ENCODE assay signal across 8 cellular contexts in the genomic region with DNA sequence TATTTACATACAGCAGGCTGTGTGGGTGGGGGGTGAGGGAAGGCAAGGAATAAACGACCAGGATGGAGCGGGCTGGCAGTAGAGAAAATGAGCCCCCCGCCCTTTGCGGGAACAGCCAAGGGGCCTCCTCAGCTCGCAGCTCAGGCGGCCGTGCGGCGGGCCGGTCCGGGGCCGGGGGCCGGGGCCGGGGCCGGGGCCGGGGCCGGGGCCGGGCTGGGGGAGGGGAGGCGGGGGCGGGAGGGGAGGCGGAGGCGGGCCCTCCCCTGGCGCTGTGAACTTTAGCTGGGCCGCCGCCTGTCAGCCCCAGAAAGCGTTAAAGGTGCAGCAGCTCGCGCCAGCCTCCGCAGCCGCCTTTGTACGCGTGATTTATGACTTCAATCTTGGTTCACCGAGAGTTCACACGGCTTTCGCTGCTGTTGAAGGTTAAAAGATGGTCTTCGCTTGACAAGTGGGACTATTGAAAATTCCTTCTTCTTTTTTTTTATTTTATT. TPM values are rescaled to one million over a fixed set of nuclear protein-coding genes. Genes with fewer than 3 reads are reported as not detected.
A peak's percentile ranks its signal among the peaks of the same experiment; 100 is the strongest.
DNase-seq lines count a peak whose midpoint lies in the region; ATAC-seq lines count a peak whose summit lies in the region.

No MANE protein-coding gene starts in this region.

- CTCF ChIA-PET in activated naive CD4-positive, alpha-beta T cell treated with anti-CD3 and anti-CD28 coated beads for 36 hours (lab: Charles Lee), result no interaction called here

- in situ Hi-C loops in ACHN (cut with HindIII; ENCODE audit: low pct_ligation_motif_present, low pct_unique_long_range_greater_than_20kb, low sequenced_read_pairs), result no loop called here

- ATAC-seq in natural killer cell treated with Interleukin-12 subunit alpha and Interleukin-12 subunit beta and Interleukin-15 and Interleukin-18, amount 100 ng/mL, for 72 hours, result peak in 1 of 2 donors; percentile 59
- ATAC-seq in GM21737 (IDR thresholded peaks at IDR 0.05; ENCODE audit: unreplicated experiment), result no peak
- ATAC-seq in GM18867 (IDR thresholded peaks at IDR 0.05; ENCODE audit: unreplicated experiment), result no peak

- peaks cover 23% of the 10 kb centered on the region for H3K4me1 Mint-ChIP-seq in activated naive CD4-positive, alpha-beta T cell treated with anti-CD3 and anti-CD28 coated beads for 36 hours (ENCODE audit: low read depth)
- peaks cover 15 to 21% of the 10 kb centered on the region in 2 donors for H3K4me1 Mint-ChIP-seq in natural killer cell treated with Interleukin-12 subunit alpha and Interleukin-12 subunit beta and Interleukin-15 and Interleukin-18, amount 100 ng/mL, for 72 hours (ENCODE audit: low read depth in 2 of 2)

- H3K36me3 Mint-ChIP-seq in activated naive CD4-positive, alpha-beta T cell treated with anti-CD3 and anti-CD28 coated beads for 36 hours (ENCODE audit: low read depth), result no peaks in the 10 kb centered on the region
- no peaks in the 10 kb centered on the region for H3K36me3 Mint-ChIP-seq in natural killer cell treated with Interleukin-12 subunit alpha and Interleukin-12 subunit beta and Interleukin-15 and Interleukin-18, amount 100 ng/mL, for 72 hours

- intact Hi-C loops in activated naive CD4-positive, alpha-beta T cell treated with anti-CD3 and anti-CD28 coated beads for 36 hours (cut with micrococcal nuclease), result loop anchor here (5.0 kb wide), 2 partner anchors 50 to 200 kb away; a partner anchor contains a TSS
- intact Hi-C loops in posterior vena cava (cut with DNase I), result no loop called here

- DNase-seq in ACHN (peak; percentile 32), NCI-H1092 (lab: John Stamatoyannopoulos, UW) (peak; percentile 43), posterior vena cava (ENCODE audit: low spot score) (no peak), NCI-H345 (lab: John Stamatoyannopoulos, UW) (no peak)
- DNase-seq in activated naive CD4-positive, alpha-beta T cell treated with anti-CD3 and anti-CD28 coated beads for 36 hours, result peak; percentile 58
- no peak for DNase-seq in natural killer cell treated with Interleukin-12 subunit alpha and Interleukin-12 subunit beta and Interleukin-15 and Interleukin-18, amount 100 ng/mL, for 72 hours (ENCODE audit: low spot score)

- no peaks in the 10 kb centered on the region for H3K9me3 Mint-ChIP-seq in activated naive CD4-positive, alpha-beta T cell treated with anti-CD3 and anti-CD28 coated beads for 36 hours
- no peaks in the 10 kb centered on the region for H3K9me3 Mint-ChIP-seq in natural killer cell treated with Interleukin-12 subunit alpha and Interleukin-12 subunit beta and Interleukin-15 and Interleukin-18, amount 100 ng/mL, for 72 hours

- peak overlapping the region; percentile 75 for H3K4me3 Mint-ChIP-seq in activated naive CD4-positive, alpha-beta T cell treated with anti-CD3 and anti-CD28 coated beads for 36 hours
- peak overlapping the region; percentile 92 for H3K4me3 Mint-ChIP-seq in natural killer cell treated with Interleukin-12 subunit alpha and Interleukin-12 subunit beta and Interleukin-15 and Interleukin-18, amount 100 ng/mL, for 72 hours

- H3K27ac Mint-ChIP-seq in activated naive CD4-positive, alpha-beta T cell treated with anti-CD3 and anti-CD28 coated beads for 36 hours, result peak overlapping the region; percentile 10
- peak overlapping the region; percentile 74 to 93 for H3K27ac Mint-ChIP-seq in natural killer cell treated with Interleukin-12 subunit alpha and Interleukin-12 subunit beta and Interleukin-15 and Interleukin-18, amount 100 ng/mL, for 72 hours

- no peaks in the 10 kb centered on the region for H3K27me3 Mint-ChIP-seq in activated naive CD4-positive, alpha-beta T cell treated with anti-CD3 and anti-CD28 coated beads for 36 hours (ENCODE audit: low read depth)
- peaks cover 0 to 8% of the 10 kb centered on the region in 2 donors for H3K27me3 Mint-ChIP-seq in natural killer cell treated with Interleukin-12 subunit alpha and Interleukin-12 subunit beta and Interleukin-15 and Interleukin-18, amount 100 ng/mL, for 72 hours

RNA-seq across cellular contexts. Expression of a gene that starts 28.8 kb away (rescaled TPM):
- under 1 TPM in 1 of 2 experiments, not detected in 1; 0.12 TPM for total RNA-seq in activated naive CD4-positive, alpha-beta T cell treated with anti-CD3 and anti-CD28 coated beads for 36 hours
- total RNA-seq in natural killer cell treated with Interleukin-12 subunit alpha and Interleukin-12 subunit beta and Interleukin-15 and Interleukin-18, amount 100 ng/mL, for 72 hours, result 1 to 10 TPM; 1.3 to 2.3 TPM
- 10 to 100 TPM; 17.1 to 19.4 TPM for total RNA-seq in posterior vena cava

RNA-seq across cellular contexts. Expression of a gene that starts 49.6 kb away (rescaled TPM):
- total RNA-seq in activated naive CD4-positive, alpha-beta T cell treated with anti-CD3 and anti-CD28 coated beads for 36 hours, result not detected
- total RNA-seq in natural killer cell treated with Interleukin-12 subunit alpha and Interleukin-12 subunit beta and Interleukin-15 and Interleukin-18, amount 100 ng/mL, for 72 hours, result not detected
- 1 to 10 TPM; 2.9 to 5.6 TPM for total RNA-seq in posterior vena cava

RNA-seq across cellular contexts. Expression of a gene that starts 54.2 kb away (rescaled TPM):
- total RNA-seq in activated naive CD4-positive, alpha-beta T cell treated with anti-CD3 and anti-CD28 coated beads for 36 hours, result not detected
- total RNA-seq in natural killer cell treated with Interleukin-12 subunit alpha and Interleukin-12 subunit beta and Interleukin-15 and Interleukin-18, amount 100 ng/mL, for 72 hours, result not detected
- total RNA-seq in posterior vena cava, result 10 to 100 TPM; 23.5 to 31.1 TPM

Comparison
In these comparisons a context has a peak if more than half of its experiments do, and no peak if none do; other contexts are left out.
1. DNase-seq: peak in ACHN (single experiment), NCI-H1092 (single experiment) and activated naive CD4-positive, alpha-beta T cell treated with anti-CD3 and anti-CD28 coated beads for 36 hours (single experiment); none in natural killer cell treated with Interleukin-12 subunit alpha and Interleukin-12 subunit beta and Interleukin-15 and Interleukin-18, amount 100 ng/mL, for 72 hours (single experiment), posterior vena cava (single experiment) and NCI-H345 (single experiment).
2. RNA of a gene that starts 28.8 kb away (total RNA-seq): 17.1 to 19.4 TPM in posterior vena cava; 1.3 to 2.3 TPM in natural killer cell treated with Interleukin-12 subunit alpha and Interleukin-12 subunit beta and Interleukin-15 and Interleukin-18, amount 100 ng/mL, for 72 hours and 0.12 TPM in activated naive CD4-positive, alpha-beta T cell treated with anti-CD3 and anti-CD28 coated beads for 36 hours; every median in the first group is over 4 times any median in the second.
3. RNA of a gene that starts 54.2 kb away (total RNA-seq): 23.5 to 31.1 TPM in posterior vena cava; not detected in natural killer cell treated with Interleukin-12 subunit alpha and Interleukin-12 subunit beta and Interleukin-15 and Interleukin-18, amount 100 ng/mL, for 72 hours and not detected in activated naive CD4-positive, alpha-beta T cell treated with anti-CD3 and anti-CD28 coated beads for 36 hours; every median in the first group is over 10 times any median in the second.